Comparison of ENCODE assay signal across 18 cellular contexts in genomic region chr19:18697680-18698079, GRCh38. TPM values are rescaled to one million over a fixed set of nuclear protein-coding genes. Genes with fewer than 3 reads are reported as not detected.
DNase-seq lines count a peak whose midpoint lies in the region; ATAC-seq and TF ChIP-seq lines count a peak whose summit lies in the region.
"Had no signal": no experiment of that assay in that cellular context is flagged by ENCODE, and none has a peak within 500 bp of the region (broad histone marks: within the 10 kb centered on the region; RNA-seq: fewer than 3 reads in every experiment).

No MANE protein-coding gene starts in this region.

- 61 to 75% methylated on average over 3 of the region's 3 CpGs for WGBS in thyroid gland, 2 donors

- TF ChIP-seq POLR2A in thyroid gland (IDR thresholded peaks at IDR 0.05) = no peak

- intact Hi-C loops in Right ventricle myocardium superior (cut with DNase I) (no loop called here), Right ventricle myocardium inferior (cut with DNase I) (no loop called here), thyroid gland (cut with DNase I) (no loop called here)

- TF ChIP-seq CTCF in thyroid gland (IDR thresholded peaks at IDR 0.05) = no peak

- DNase-seq in Right ventricle myocardium superior (peak; percentile 58), Right ventricle myocardium inferior (ENCODE audit: missing footprints) (no peak), NCI-H2029 treated with DMSO at 0.1 percent for 48 hours (lab: John Stamatoyannopoulos, UW) (peak; percentile 55), cerebellum (ENCODE audit: low spot score) (peak; percentile 78), thyroid gland (peak; percentile 90 to 91), NK-92 (lab: John Stamatoyannopoulos, UW; ENCODE audit: unreplicated experiment) (no peak)
- DNase-seq: activated naive CD4-positive, alpha-beta T cell treated with anti-CD3 and anti-CD28 coated beads for 36 hours; brain microvascular endothelial cell; effector CD4-positive, alpha-beta T cell; foreskin fibroblast; GOT3; Kasumi-1; midbrain; NCI-H524 treated with DMSO at 0.1 percent for 48 hours had no signal

- no peaks in the 10 kb centered on the region for H3K36me3 ChIP-seq in thyroid gland
- H3K36me3 ChIP-seq: brain microvascular endothelial cell, SJSA1, upper lobe of left lung had no signal

- peaks cover 22 to 47% of the 10 kb centered on the region in 2 donors for H3K4me1 ChIP-seq in thyroid gland
- H3K4me1 ChIP-seq: SJSA1 had no signal

- no peaks in the 10 kb centered on the region for H3K9me3 ChIP-seq in thyroid gland
- H3K9me3 ChIP-seq: SJSA1, upper lobe of left lung had no signal

- H3K27me3 ChIP-seq in thyroid gland = no peaks in the 10 kb centered on the region
- H3K27me3 ChIP-seq: brain microvascular endothelial cell, SJSA1, upper lobe of left lung had no signal

- ATAC-seq in Right ventricle myocardium superior (ENCODE audit: poor library complexity) = no peak
- ATAC-seq in Right ventricle myocardium inferior = no peak
- no peak for ATAC-seq in HG03457 (IDR thresholded peaks at IDR 0.05; ENCODE audit: unreplicated experiment)
- ATAC-seq in GM21528 (IDR thresholded peaks at IDR 0.05; ENCODE audit: low FRiP score, unreplicated experiment) = no peak

- H3K27ac ChIP-seq in thyroid gland = no peak overlapping the region
- H3K27ac ChIP-seq: brain microvascular endothelial cell, SJSA1, upper lobe of left lung had no signal

- H3K4me3 ChIP-seq in thyroid gland (replicated peaks in 1 of 3) = no peak overlapping the region
- H3K4me3 ChIP-seq: SJSA1, upper lobe of left lung had no signal

RNA-seq across cellular contexts. Expression of gene CRTC1, which starts 14.2 kb away (rescaled TPM):
- total RNA-seq in Right ventricle myocardium superior (9.1 TPM), Right ventricle myocardium inferior (10.3 TPM), cerebellum (12.8 TPM), thyroid gland (10 to 100 TPM; 12.3 to 15.9 (median 13.1) TPM)

Comparison
In these comparisons a context has a peak if more than half of its experiments do, and no peak if none do; other contexts are left out.
1. DNase-seq: peak in Right ventricle myocardium superior (single experiment), NCI-H2029 treated with DMSO at 0.1 percent for 48 hours (single experiment), cerebellum (single experiment) and thyroid gland (2 of 2); none in Right ventricle myocardium inferior (single experiment) and NK-92 (single experiment).